In the genomic region with DNA sequence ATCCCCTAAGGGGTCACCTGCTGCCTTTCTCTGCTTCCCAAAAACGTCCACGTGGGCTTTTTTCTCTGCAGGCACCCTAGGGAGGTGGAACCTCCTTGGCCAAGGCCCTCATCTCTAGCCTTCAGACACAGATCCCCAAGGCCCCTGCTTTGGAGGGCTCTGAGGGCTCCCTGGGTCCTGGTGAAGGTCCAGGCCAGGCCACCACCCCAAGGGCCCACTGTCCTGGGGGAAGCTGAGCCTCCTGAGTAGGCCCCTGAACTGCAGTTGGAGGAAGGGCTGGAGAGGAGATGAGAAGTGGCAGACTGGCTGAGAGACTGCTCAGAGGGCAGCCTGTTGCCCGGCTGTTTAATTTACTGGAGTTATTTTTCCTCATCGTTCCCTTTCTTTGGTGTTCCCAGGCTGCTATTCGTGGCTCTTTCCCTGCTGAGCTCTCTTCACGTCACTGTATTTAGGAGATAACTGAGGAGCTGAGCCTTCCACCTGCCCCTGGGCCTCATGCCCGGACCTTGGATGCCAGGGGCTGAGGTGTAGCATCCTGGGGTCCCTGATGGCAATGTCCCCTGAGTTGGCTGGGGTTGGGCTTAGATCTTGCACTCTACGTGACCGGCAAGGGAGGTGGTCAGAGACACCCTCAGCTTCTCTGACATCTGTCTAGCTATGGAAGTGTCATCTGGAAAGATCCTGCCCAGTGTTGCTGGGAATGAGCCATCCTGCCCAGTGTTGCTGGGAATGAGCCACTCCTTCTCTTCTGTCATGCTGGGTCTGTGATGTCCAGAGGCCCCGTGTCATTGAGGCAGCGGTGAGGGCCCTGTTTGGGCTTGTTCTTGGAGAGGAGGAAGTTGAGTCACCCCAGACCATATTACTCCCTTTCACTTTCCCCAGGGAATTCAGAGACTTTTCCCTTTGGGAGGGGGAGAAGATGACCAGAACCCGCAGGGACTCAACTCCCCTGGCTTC, we compare ENCODE assay signal across 12 cellular contexts.
DNase-seq lines count a peak whose midpoint lies in the region; ATAC-seq and TF ChIP-seq lines count a peak whose summit lies in the region.
"Had no signal": no experiment of that assay in that cellular context is flagged by ENCODE, and none has a peak within 500 bp of the region (broad histone marks: within the 10 kb centered on the region; RNA-seq: fewer than 3 reads in every experiment).

No MANE protein-coding gene starts in this region.

- H3K23me2 ChIP-seq in H9 (ENCODE audit: insufficient read length, low read depth, low read length, poor library complexity, severe bottlenecking) = peaks cover 2% of the 10 kb centered on the region

- intact Hi-C loops in spleen (cut with DNase I; ENCODE audit: low total_unique reads) = no loop called here

- no peaks in the 10 kb centered on the region for H3K4me1 ChIP-seq in H9 (ENCODE audit: insufficient read depth, low read length)
- H3K4me1 ChIP-seq in gastroesophageal sphincter = peaks cover 0 to 42% (median 19%) of the 10 kb centered on the region in 3 donors
- H3K4me1 ChIP-seq in spleen = peaks cover 10 to 40% (median 16%) of the 10 kb centered on the region in 6 donors
- no peaks in the 10 kb centered on the region for H3K4me1 ChIP-seq in HAP-1

- no peak overlapping the region for H3K9ac ChIP-seq in H9 (ENCODE audit: extremely low read depth, insufficient read length, low read length)

- H3K4me3 Mint-ChIP-seq in H9 = no peak overlapping the region
- H3K4me3 Mint-ChIP-seq: natural killer cell had no signal

- TF ChIP-seq CTCF in H9 (conservative IDR thresholded peaks at IDR 0.05) (no peak), gastroesophageal sphincter (IDR thresholded peaks at IDR 0.05) (no peak), spleen (IDR thresholded peaks at IDR 0.05 in 8 of 11, conservative IDR thresholded peaks at IDR 0.05 in 3 of 11) (no peak)

- H3K9me3 ChIP-seq in H9 (ENCODE audit: control insufficient read depth, low read depth, low read length) = no peaks in the 10 kb centered on the region
- H3K9me3 ChIP-seq in gastroesophageal sphincter = no peaks in the 10 kb centered on the region
- H3K9me3 ChIP-seq in spleen = no peaks in the 10 kb centered on the region
- H3K9me3 ChIP-seq in HAP-1 = no peaks in the 10 kb centered on the region; the same call in 1 of the 2 replicates

- no peak overlapping the region for H2BK120ac ChIP-seq in H9 (ENCODE audit: low read depth, low read length, poor library complexity, severe bottlenecking)

- no peak overlapping the region for H2AK5ac ChIP-seq in H9 (ENCODE audit: insufficient read length, low read length)

- H3K23ac ChIP-seq in H9 (ENCODE audit: insufficient read length, low read depth, low read length) = no peak overlapping the region

- peak overlapping the region; percentile 25; the same call in 1 of the 2 replicates for H3K14ac ChIP-seq in H9 (ENCODE audit: insufficient read depth, low read length)

- H2BK20ac ChIP-seq in H9 (ENCODE audit: low read depth, low read length, poor library complexity, severe bottlenecking) = no peak overlapping the region

- H3K79me1 ChIP-seq in H9 (ENCODE audit: insufficient read depth, low read depth, low read length, poor library complexity, severe bottlenecking) = no peaks in the 10 kb centered on the region

- peaks cover 34 to 35% of the 10 kb centered on the region in 2 experiments for H3K4me1 Mint-ChIP-seq in H9
- H3K4me1 Mint-ChIP-seq: natural killer cell had no signal

- WGBS in H9 (ENCODE audit: extremely low coverage, insufficient read length, low lambda C conversion rate) = no CpG with 5 or more reads among the region's 12 CpGs
- 61 to 70% methylated on average over 4 to 6 of the region's 12 CpGs for whole genome bisulfite sequencing in gastroesophageal sphincter (ENCODE audit: low coverage in 1 of 2), 2 donors
- whole genome bisulfite sequencing in spleen, 5 donors = 65 to 84% (median 76%) methylated on average over 8 to 12 of the region's 12 CpGs

- no peak overlapping the region for H3T11ph ChIP-seq in H9 (ENCODE audit: low read length)

- no peak overlapping the region for H2BK5ac ChIP-seq in H9 (ENCODE audit: insufficient read length, low read length)

- ATAC-seq in gastroesophageal sphincter = no peak
- ATAC-seq in GM19463 (IDR thresholded peaks at IDR 0.05; ENCODE audit: unreplicated experiment) = no peak
- ATAC-seq: natural killer cell had no signal

- H2BK12ac ChIP-seq in H9 (ENCODE audit: insufficient read length, low read depth, low read length) = no peak overlapping the region

- in situ Hi-C loops in HAP-1 (cut with MboI; ENCODE audit: low sequenced_read_pairs) = no loop called here

- H4K91ac ChIP-seq in H9 (ENCODE audit: insufficient read length, low read depth, low read length) = no peak overlapping the region

- no peaks in the 10 kb centered on the region for H3K79me2 ChIP-seq in H9 (ENCODE audit: insufficient read depth, low read length)

- no peak overlapping the region for H3K4ac ChIP-seq in H9 (ENCODE audit: low read depth, low read length)

- H3K27ac ChIP-seq in H9 (ENCODE audit: insufficient read length, low read depth, low read length) (no peak overlapping the region), gastroesophageal sphincter (peak overlapping the region in 3 of 4 donors; percentile 46 to 76 (median 72)), spleen (peak overlapping the region in 5 of 8 donors; percentile 7 to 71 (median 61))

- no peak overlapping the region for H4K5ac ChIP-seq in H9 (ENCODE audit: insufficient read length, low read depth, low read length)

- TF ChIP-seq POLR2A in gastroesophageal sphincter (IDR thresholded peaks at IDR 0.05) (no peak), spleen (IDR thresholded peaks at IDR 0.05) (no peak)

- H3K27me3 ChIP-seq in H9 (ENCODE audit: insufficient read depth, low read length) = no peaks in the 10 kb centered on the region
- no peaks in the 10 kb centered on the region for H3K27me3 ChIP-seq in gastroesophageal sphincter
- H3K27me3 ChIP-seq in spleen (replicated peaks in 1 of 7) = no peaks in the 10 kb centered on the region
- H3K27me3 ChIP-seq in HAP-1 (ENCODE audit: low read depth) = no peaks in the 10 kb centered on the region

- no peak for TF ChIP-seq EP300 in gastroesophageal sphincter (IDR thresholded peaks at IDR 0.05)

- no peaks in the 10 kb centered on the region for H4K20me1 ChIP-seq in H9 (ENCODE audit: control insufficient read depth, insufficient read depth, insufficient read length)

- no peak overlapping the region for H3K18ac ChIP-seq in H9 (ENCODE audit: insufficient read length, low read depth, low read length)

- no peak overlapping the region for H3K56ac ChIP-seq in H9 (ENCODE audit: insufficient read length, low read depth, low read length)

- DNase-seq in H9 (no peak), amniotic stem cell (lab: John Stamatoyannopoulos, UW) (peak; percentile 27), spleen (no peak), T-helper 9 cell (no peak), HAP-1 (ENCODE audit: low spot score in 2 of 2) (no peak)
- no peak for DNase-seq in activated CD8-positive, alpha-beta memory T cell treated with anti-CD3 and anti-CD28 coated beads for 24 hours
- DNase-seq: activated CD8-positive, alpha-beta memory T cell treated with anti-CD3 and anti-CD28 coated beads, Interleukin-2, amount 50 U/mL, for 4 hours; effector memory CD4-positive, alpha-beta T cell; natural killer cell; NCI-H1694 had no signal

- H2BK15ac ChIP-seq in H9 (ENCODE audit: low read depth, low read length) = no peak overlapping the region

- peaks cover 3% of the 10 kb centered on the region for H3K27me3 Mint-ChIP-seq in H9 (ENCODE audit: low read depth)

- H3K4me2 ChIP-seq in H9 (ENCODE audit: insufficient read depth, insufficient read length, low read length) = no peak overlapping the region

- H3K4me3 ChIP-seq in gastroesophageal sphincter = no peak overlapping the region
- H3K4me3 ChIP-seq in spleen = no peak overlapping the region
- H3K4me3 ChIP-seq in HAP-1 = no peak overlapping the region

- H3K9me3 Mint-ChIP-seq in H9 = no peaks in the 10 kb centered on the region
- H3K9me3 Mint-ChIP-seq: natural killer cell had no signal

- H3K27ac Mint-ChIP-seq in H9 = peak overlapping the region in 1 of 3 experiments; percentile 69; a peak in 2 of 7 replicates
- H3K27ac Mint-ChIP-seq: natural killer cell had no signal

- no peaks in the 10 kb centered on the region for H3K36me3 Mint-ChIP-seq in H9 (ENCODE audit: insufficient read depth in 1 of 3, low read depth in 3 of 3)
- H3K36me3 Mint-ChIP-seq: natural killer cell had no signal

- peaks cover 0 to 20% of the 10 kb centered on the region in 2 donors for H3K36me3 ChIP-seq in gastroesophageal sphincter
- no peaks in the 10 kb centered on the region for H3K36me3 ChIP-seq in spleen
- no peaks in the 10 kb centered on the region for H3K36me3 ChIP-seq in HAP-1 (replicated peaks)

- H2AFZ ChIP-seq in H9 (ENCODE audit: low read length) = no peak overlapping the region

- no peak overlapping the region for H4K8ac ChIP-seq in H9 (replicated peaks; ENCODE audit: insufficient read length, low read depth, low read length)
